In genomic region chr5:9947231-9947693, GRCh38 we compare ENCODE assay signal across 13 cellular contexts.
DNase-seq lines count a peak whose midpoint lies in the region; ATAC-seq, FAIRE-seq and TF ChIP-seq lines count a peak whose summit lies in the region.
"Had no signal": no experiment of that assay in that cellular context is flagged by ENCODE, and none has a peak within 500 bp of the region (broad histone marks: within the 10 kb centered on the region; RNA-seq: fewer than 3 reads in every experiment).

No MANE protein-coding gene starts in this region.

- POLR2A ChIA-PET in CD8-positive, alpha-beta memory T cell (lab: Charles Lee): no interaction called here

- no peaks in the 10 kb centered on the region for H3K9me3 ChIP-seq in CD8-positive, alpha-beta memory T cell (ENCODE audit: low read length)
- H3K9me3 ChIP-seq: left ventricle myocardium inferior had no signal

- H3K4me3 Mint-ChIP-seq in GM23338: no peak overlapping the region
- H3K4me3 Mint-ChIP-seq in CD8-positive, alpha-beta memory T cell: no peak overlapping the region
- H3K4me3 Mint-ChIP-seq: activated naive CD4-positive, alpha-beta T cell treated with anti-CD3 and anti-CD28 coated beads for 36 hours had no signal

- H3K27ac Mint-ChIP-seq in GM23338: no peak overlapping the region
- H3K27ac Mint-ChIP-seq in CD8-positive, alpha-beta memory T cell: no peak overlapping the region
- H3K27ac Mint-ChIP-seq: activated naive CD4-positive, alpha-beta T cell treated with anti-CD3 and anti-CD28 coated beads for 36 hours had no signal

- peaks cover 4% of the 10 kb centered on the region for H3K27me3 Mint-ChIP-seq in GM23338 (ENCODE audit: insufficient read depth, low read depth, poor library complexity)
- H3K27me3 Mint-ChIP-seq in CD8-positive, alpha-beta memory T cell: no peaks in the 10 kb centered on the region

- CTCF ChIA-PET in CD8-positive, alpha-beta memory T cell (lab: Charles Lee): no interaction called here

- H3K4me1 Mint-ChIP-seq in GM23338: peaks cover 18% of the 10 kb centered on the region
- no peaks in the 10 kb centered on the region for H3K4me1 Mint-ChIP-seq in CD8-positive, alpha-beta memory T cell

- H3K79me2 ChIP-seq in GM23338 (replicated peaks; ENCODE audit: insufficient read depth): no peaks in the 10 kb centered on the region

- no peaks in the 10 kb centered on the region for H3K27me3 ChIP-seq in GM23338 (ENCODE audit: insufficient read depth)
- no peaks in the 10 kb centered on the region for H3K27me3 ChIP-seq in CD8-positive, alpha-beta memory T cell (ENCODE audit: insufficient read depth, low read length, poor library complexity, severe bottlenecking)

- H3K27ac ChIP-seq in GM23338 (ENCODE audit: low read depth): no peak overlapping the region
- no peak overlapping the region for H3K27ac ChIP-seq in CD8-positive, alpha-beta memory T cell (ENCODE audit: low read depth, low read length)
- H3K27ac ChIP-seq: left ventricle myocardium inferior had no signal

- no peak for TF ChIP-seq POLR2A in GM12892 (IDR thresholded peaks at IDR 0.05; ENCODE audit: low read depth, low read length)

- H3K4me1 ChIP-seq in GM23338 (ENCODE audit: insufficient read depth): peaks cover 4% of the 10 kb centered on the region; the same call in 1 of the 2 replicates
- no peaks in the 10 kb centered on the region for H3K4me1 ChIP-seq in CD8-positive, alpha-beta memory T cell (ENCODE audit: insufficient read depth, low read length)
- H3K4me1 ChIP-seq: left ventricle myocardium inferior had no signal

- H3K36me3 ChIP-seq in GM23338 (ENCODE audit: insufficient read depth): no peaks in the 10 kb centered on the region
- H3K36me3 ChIP-seq in CD8-positive, alpha-beta memory T cell (ENCODE audit: insufficient read depth, low read length): no peaks in the 10 kb centered on the region
- H3K36me3 ChIP-seq: left ventricle myocardium inferior had no signal

- no peak overlapping the region for H3K4me2 ChIP-seq in GM23338

- peak overlapping the region; percentile 14; the same call in 1 of the 2 replicates for H2AFZ ChIP-seq in GM23338

- no peak overlapping the region for H3K4me3 ChIP-seq in GM23338
- H3K4me3 ChIP-seq in CD8-positive, alpha-beta memory T cell (ENCODE audit: low read length): no peak overlapping the region
- H3K4me3 ChIP-seq: left ventricle myocardium inferior had no signal

- DNase-seq in GM12892 (ENCODE audit: insufficient read length) (no peak), GM23338 (ENCODE audit: low spot score) (no peak), NCI-H226 (peak; percentile 68), kidney glomerular epithelial cell (lab: John Stamatoyannopoulos, UW) (peak; percentile 87), foreskin melanocyte (no peak)
- no peak for DNase-seq in CD8-positive, alpha-beta memory T cell
- DNase-seq: activated naive CD4-positive, alpha-beta T cell treated with anti-CD3 and anti-CD28 coated beads for 36 hours; cortex of kidney; left ventricle myocardium inferior; NCI-H1105; NCI-H446 treated with DMSO at 0.1 percent for 48 hours had no signal

- H4K20me1 ChIP-seq in GM23338 (replicated peaks; ENCODE audit: insufficient read depth): no peaks in the 10 kb centered on the region

- ATAC-seq in GM23338 (no peak), GM21423 (IDR thresholded peaks at IDR 0.05; ENCODE audit: unreplicated experiment) (no peak), GM21825 (IDR thresholded peaks at IDR 0.05; ENCODE audit: unreplicated experiment) (no peak)

- no peaks in the 10 kb centered on the region for H3F3A ChIP-seq in GM23338 (replicated peaks; ENCODE audit: low read depth)

- FAIRE-seq in GM12892 (lab: Jason Lieb, UNC): peak; percentile 80

- no peaks in the 10 kb centered on the region; the same call in 2 of the 3 replicates for H3K36me3 Mint-ChIP-seq in GM23338 (ENCODE audit: low read depth)
- H3K36me3 Mint-ChIP-seq in CD8-positive, alpha-beta memory T cell: no peaks in the 10 kb centered on the region

- H3K9me2 ChIP-seq in GM23338 (ENCODE audit: insufficient read depth): peaks cover 3% of the 10 kb centered on the region; the same call in 1 of the 2 replicates

- peaks cover 4% of the 10 kb centered on the region; the same call in 1 of the 3 replicates for H3K9me3 Mint-ChIP-seq in GM23338
- peaks cover 0 to 18% (median 5%) of the 10 kb centered on the region in 5 donors for H3K9me3 Mint-ChIP-seq in CD8-positive, alpha-beta memory T cell
- H3K9me3 Mint-ChIP-seq: activated naive CD4-positive, alpha-beta T cell treated with anti-CD3 and anti-CD28 coated beads for 36 hours had no signal

- no peak for TF ChIP-seq CTCF in GM23338 (conservative IDR thresholded peaks at IDR 0.05; ENCODE audit: low read depth in 2 of 2)

TF ChIP-seq in GM23338, 12 proteins besides CTCF, POLR2A, EP300 and RAD21 (continues in another document):
- TF ChIP-seq REST (IDR thresholded peaks at IDR 0.05; ENCODE audit: unreplicated experiment) (no peak), ZNF331 (CRISPR knock-in tag; IDR thresholded peaks at IDR 0.05; ENCODE audit: low read depth) (no peak), JUNB (IDR thresholded peaks at IDR 0.05; ENCODE audit: unreplicated experiment) (no peak), EZH2 (IDR thresholded peaks at IDR 0.05; ENCODE audit: low read depth, unreplicated experiment) (no peak)

Comparison
In these comparisons a context has a peak if more than half of its experiments do, and no peak if none do; other contexts are left out.
1. DNase-seq: peak in NCI-H226 (single experiment) and kidney glomerular epithelial cell (single experiment); none in GM12892 (single experiment), GM23338 (single experiment), foreskin melanocyte (single experiment) and CD8-positive, alpha-beta memory T cell (0 of 5).